ENCODE assay signal across 10 cellular contexts in the genomic region with DNA sequence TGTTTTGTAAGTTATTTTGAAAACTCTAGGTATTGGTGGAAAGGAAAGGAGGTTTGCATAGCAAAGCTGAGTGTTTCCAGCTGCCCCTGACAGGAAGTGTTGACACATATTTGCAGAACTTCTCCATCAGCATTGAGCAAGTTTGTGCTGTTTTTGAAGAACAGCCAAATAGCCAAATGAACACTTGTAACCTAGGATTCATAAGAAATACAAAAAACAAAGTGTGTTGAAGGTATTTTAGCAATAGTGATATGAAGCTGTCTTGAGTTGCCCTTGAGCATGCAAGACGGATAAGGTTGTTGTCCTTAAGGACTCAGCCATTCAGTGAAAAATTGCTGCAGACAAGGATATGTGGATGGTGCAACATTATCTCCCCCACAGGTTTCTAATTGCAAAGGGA.
A peak's percentile ranks its signal among the peaks of the same experiment; 100 is the strongest.
DNase-seq lines count a peak whose midpoint lies in the region; ATAC-seq and TF ChIP-seq lines count a peak whose summit lies in the region.
"Had no signal": no experiment of that assay in that cellular context is flagged by ENCODE, and none has a peak within 500 bp of the region (broad histone marks: within the 10 kb centered on the region; RNA-seq: fewer than 3 reads in every experiment).

No MANE protein-coding gene starts in this region.

- no peaks in the 10 kb centered on the region for H4K20me1 ChIP-seq in osteoblast (ENCODE audit: insufficient read depth, low read length)

- no peak for TF ChIP-seq CTCF in osteoblast (IDR thresholded peaks at IDR 0.05; ENCODE audit: extremely low read depth, low read depth, low read length)

- peak; percentile 20 for DNase-seq in Daoy (ENCODE audit: low read depth)
- DNase-seq in NOMO-1 treated with dmso at 0.1 percent for 144 hours (lab: John Stamatoyannopoulos, UW; ENCODE audit: unreplicated experiment), result peak; percentile 70
- peak; percentile 62 for DNase-seq in fibroblast of the conjunctiva (ENCODE audit: low read depth)
- DNase-seq in osteoblast (ENCODE audit: insufficient read length, low spot score, missing footprints), result peak; percentile 27
- DNase-seq in anterior cingulate cortex (lab: John Stamatoyannopoulos, UW), result no peak
- DNase-seq in NCI-H2081 (lab: John Stamatoyannopoulos, UW), result no peak
- DNase-seq: activated CD8-positive, alpha-beta T cell treated with anti-CD3 and anti-CD28 coated beads for 36 hours had no signal

- ATAC-seq in GM18868 (IDR thresholded peaks at IDR 0.05; ENCODE audit: unreplicated experiment), result no peak
- ATAC-seq in HG03097 (IDR thresholded peaks at IDR 0.05; ENCODE audit: low FRiP score, unreplicated experiment), result no peak
- ATAC-seq: activated CD8-positive, alpha-beta T cell treated with anti-CD3 and anti-CD28 coated beads for 36 hours had no signal

- no peak overlapping the region for H3K4me2 ChIP-seq in osteoblast (ENCODE audit: insufficient read depth, low read length)

- no peaks in the 10 kb centered on the region for H3K36me3 ChIP-seq in osteoblast (ENCODE audit: insufficient read depth, low read length)
- H3K36me3 ChIP-seq: prostate gland had no signal

- H3K27me3 ChIP-seq in osteoblast (ENCODE audit: insufficient read depth, low read length), result peaks cover 24% of the 10 kb centered on the region

- H2AFZ ChIP-seq in osteoblast (ENCODE audit: low read length), result no peak overlapping the region

- H3K27ac ChIP-seq in osteoblast (ENCODE audit: low read depth, low read length), result no peak overlapping the region
- H3K27ac ChIP-seq: prostate gland had no signal

- peaks cover 6% of the 10 kb centered on the region for H3K4me1 ChIP-seq in osteoblast (ENCODE audit: insufficient read depth, low read length)
- H3K4me1 ChIP-seq: prostate gland had no signal

- no peak overlapping the region for H3K4me3 ChIP-seq in osteoblast (ENCODE audit: insufficient read depth, low read length)
- H3K4me3 ChIP-seq: prostate gland had no signal

- H3K79me2 ChIP-seq in osteoblast (ENCODE audit: insufficient read depth, low read length), result no peaks in the 10 kb centered on the region

- no peaks in the 10 kb centered on the region for H3K9me3 ChIP-seq in osteoblast (ENCODE audit: low read depth, low read length)
- H3K9me3 ChIP-seq: prostate gland had no signal

Comparison
In these comparisons a context has a peak if more than half of its experiments do, and no peak if none do; other contexts are left out.
1. DNase-seq: peak in Daoy (single experiment), NOMO-1 treated with dmso at 0.1 percent for 144 hours (single experiment), fibroblast of the conjunctiva (single experiment) and osteoblast (single experiment); none in anterior cingulate cortex (0 of 58) and NCI-H2081 (0 of 2).